In the genomic region with DNA sequence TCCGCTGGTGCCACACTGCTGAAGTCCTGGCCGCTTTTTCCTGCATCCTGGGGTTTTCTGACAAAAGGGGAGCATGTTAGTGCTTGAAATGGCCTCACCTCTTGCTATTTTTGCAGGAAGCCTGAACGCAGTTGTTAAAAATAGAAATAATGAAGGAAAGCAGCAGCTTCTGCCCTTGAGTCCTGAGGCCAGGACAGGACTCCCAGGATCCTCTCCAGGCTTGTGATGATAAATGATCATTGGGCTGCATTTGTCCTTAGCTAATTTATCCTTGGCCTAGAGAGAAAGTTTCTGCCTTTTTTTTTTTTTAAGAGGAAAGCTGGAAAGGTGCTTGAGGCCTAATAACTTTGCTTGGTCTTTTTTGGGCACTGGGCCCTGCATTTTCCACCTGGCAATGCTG, we compare ENCODE assay signal across 14 cellular contexts. TPM values are rescaled to one million over a fixed set of nuclear protein-coding genes. Genes with fewer than 3 reads are reported as not detected.
DNase-seq lines count a peak whose midpoint lies in the region; ATAC-seq and TF ChIP-seq lines count a peak whose summit lies in the region.
"Had no signal": no experiment of that assay in that cellular context is flagged by ENCODE, and none has a peak within 500 bp of the region (broad histone marks: within the 10 kb centered on the region; RNA-seq: fewer than 3 reads in every experiment).

No MANE protein-coding gene starts in this region.

- 38 to 64% (median 50%) methylated on average over 2 to 3 of the region's 3 CpGs for WGBS in adrenal gland, 4 donors
- WGBS in neuronal stem cell (ENCODE audit: extremely low coverage in 2 of 2, insufficient read length in 2 of 2, insufficient replicate concordance in 1 of 2), 2 donors, result no CpG with 5 or more reads among the region's 3 CpGs

- DNase-seq in Right ventricle myocardium superior (no peak), Right ventricle myocardium inferior (ENCODE audit: missing footprints) (no peak), adrenal gland (peak in 5 of 7 donors; percentile 41 to 73 (median 65)), neuronal stem cell (ENCODE audit: low spot score) (no peak), KBM-7 (no peak), MM.1S (no peak)
- DNase-seq: 8988T, AML-193, GOT3, HCEC 1CT, HFFc6 had no signal

- peak in 1 of 2 donors; percentile 17 for TF ChIP-seq POLR2A in adrenal gland (IDR thresholded peaks at IDR 0.05)

- H2BK12ac ChIP-seq in neuronal stem cell (ENCODE audit: low read length), result no peak overlapping the region

- H4K20me1 ChIP-seq in MM.1S (ENCODE audit: insufficient read depth, low read length), result no peaks in the 10 kb centered on the region
- H4K20me1 ChIP-seq: BLaER1 had no signal

- H2AK5ac ChIP-seq in neuronal stem cell (ENCODE audit: low read depth, low read length), result no peak overlapping the region

- no peak overlapping the region for H3K4ac ChIP-seq in neuronal stem cell (ENCODE audit: low read length)

- no peak overlapping the region for H4K91ac ChIP-seq in neuronal stem cell (ENCODE audit: low read depth, low read length, poor library complexity)

- H3K9me3 ChIP-seq in adrenal gland (replicated peaks in 1 of 3) (no peaks in the 10 kb centered on the region), neuronal stem cell (replicated peaks in 1 of 2; ENCODE audit: control insufficient read depth in 2 of 2, insufficient read depth in 1 of 2, low read depth in 1 of 2, low read length in 2 of 2) (peaks cover 0 to 4% of the 10 kb centered on the region in 2 donors), skeletal muscle tissue (ENCODE audit: control insufficient read depth in 3 of 3, low read length in 3 of 3) (no peaks in the 10 kb centered on the region), MM.1S (replicated peaks; ENCODE audit: insufficient read depth, low read length) (no peaks in the 10 kb centered on the region)
- H3K9me3 ChIP-seq: BLaER1 had no signal

- H3K27ac ChIP-seq in adrenal gland (peak overlapping the region in 4 of 5 donors; percentile 21 to 84 (median 58)), neuronal stem cell (replicated peaks; ENCODE audit: low read length) (no peak overlapping the region), skeletal muscle tissue (ENCODE audit: low read depth, low read length) (peak overlapping the region; percentile 47), MM.1S (ENCODE audit: low read length) (no peak overlapping the region)
- H3K27ac ChIP-seq: BLaER1 had no signal

- intact Hi-C loops in Right ventricle myocardium superior (cut with DNase I) (no loop called here), Right ventricle myocardium inferior (cut with DNase I) (no loop called here), adrenal gland (cut with DNase I) (no loop called here)

- peaks cover 2% of the 10 kb centered on the region for H3K79me1 ChIP-seq in neuronal stem cell (ENCODE audit: low read depth, low read length)

- H3K18ac ChIP-seq in neuronal stem cell (ENCODE audit: low read length), result no peak overlapping the region

- no peak overlapping the region for H3K14ac ChIP-seq in neuronal stem cell (ENCODE audit: low read length)

- H3K4me1 ChIP-seq in adrenal gland (replicated peaks in 1 of 2) (peaks cover 12 to 17% of the 10 kb centered on the region in 2 donors), neuronal stem cell (ENCODE audit: control insufficient read depth in 2 of 2, insufficient read depth in 1 of 2, low read depth in 1 of 2, low read length in 2 of 2) (peaks cover 0 to 5% of the 10 kb centered on the region in 2 donors), skeletal muscle tissue (ENCODE audit: control insufficient read depth in 3 of 3, insufficient read depth in 3 of 3, low read length in 3 of 3) (peaks cover 14 to 34% (median 18%) of the 10 kb centered on the region in 3 donors), MM.1S (ENCODE audit: low read length) (no peaks in the 10 kb centered on the region)

- H2BK15ac ChIP-seq in neuronal stem cell (ENCODE audit: low read length), result no peak overlapping the region

- H3K79me2 ChIP-seq in MM.1S (ENCODE audit: low read length), result no peaks in the 10 kb centered on the region

- in situ Hi-C loops in KBM-7 (cut with MboI; ENCODE audit: low pct_unique_long_range_greater_than_20kb, low sequenced_read_pairs), result no loop called here

- H3K23ac ChIP-seq in neuronal stem cell (ENCODE audit: low read depth, low read length, poor library complexity), result peak overlapping the region; percentile 19

- H2BK120ac ChIP-seq in neuronal stem cell (ENCODE audit: low read depth, low read length), result no peak overlapping the region

- H3K4me2 ChIP-seq in neuronal stem cell (ENCODE audit: insufficient read depth, low read length, poor library complexity, severe bottlenecking) (no peak overlapping the region), MM.1S (ENCODE audit: low read depth, low read length) (no peak overlapping the region)
- H3K4me2 ChIP-seq: BLaER1 had no signal

- H3K9me2 ChIP-seq in MM.1S (replicated peaks; ENCODE audit: insufficient read depth, low read length), result no peaks in the 10 kb centered on the region

- no peaks in the 10 kb centered on the region for H3F3A ChIP-seq in MM.1S (ENCODE audit: insufficient read depth, low read length)

- H4K8ac ChIP-seq in neuronal stem cell (ENCODE audit: low read depth, low read length), result no peak overlapping the region

- TF ChIP-seq CTCF in adrenal gland (IDR thresholded peaks at IDR 0.05) (no peak), MM.1S (IDR thresholded peaks at IDR 0.05; ENCODE audit: low read length) (no peak)

- H2AFZ ChIP-seq in neuronal stem cell (ENCODE audit: low read length) (no peak overlapping the region), MM.1S (ENCODE audit: low read length) (no peak overlapping the region)

- H3K27me3 ChIP-seq in adrenal gland (no peaks in the 10 kb centered on the region), neuronal stem cell (ENCODE audit: control insufficient read depth in 3 of 3, insufficient read depth in 3 of 3, low read depth in 1 of 3, low read length in 3 of 3) (peaks cover 0 to 55% (median 0%) of the 10 kb centered on the region in 3 experiments), skeletal muscle tissue (ENCODE audit: control insufficient read depth in 3 of 3, insufficient read depth in 3 of 3, low read length in 3 of 3) (peaks cover 0 to 4% (median 0%) of the 10 kb centered on the region in 3 donors), MM.1S (replicated peaks; ENCODE audit: insufficient read depth, low read length) (no peaks in the 10 kb centered on the region; the same call in 1 of the 2 replicates)
- H3K27me3 ChIP-seq: BLaER1 had no signal

- no peak overlapping the region for H2BK5ac ChIP-seq in neuronal stem cell (ENCODE audit: low read length)

- peak; percentile 16 for ATAC-seq in Right ventricle myocardium superior (ENCODE audit: poor library complexity)
- no peak for ATAC-seq in Right ventricle myocardium inferior
- ATAC-seq: GM12878 had no signal

- H3K4me3 ChIP-seq in adrenal gland (no peak overlapping the region), neuronal stem cell (ENCODE audit: low read length in 2 of 2) (no peak overlapping the region), skeletal muscle tissue (ENCODE audit: low read length in 3 of 3) (peak overlapping the region in 1 of 3 donors; percentile 29), MM.1S (ENCODE audit: low read length) (no peak overlapping the region)
- H3K4me3 ChIP-seq: BLaER1, GM12878 had no signal

- no peak overlapping the region for H3K9ac ChIP-seq in neuronal stem cell (ENCODE audit: low read depth, low read length, poor library complexity)
- H3K9ac ChIP-seq in skeletal muscle tissue (ENCODE audit: low read depth in 1 of 3, low read length in 3 of 3), result peak overlapping the region in 2 of 3 donors; percentile 50 to 69
- H3K9ac ChIP-seq in MM.1S (ENCODE audit: low read length), result no peak overlapping the region
- H3K9ac ChIP-seq: BLaER1 had no signal

- H3K36me3 ChIP-seq in adrenal gland (replicated peaks in 1 of 2), result no peaks in the 10 kb centered on the region
- no peaks in the 10 kb centered on the region for H3K36me3 ChIP-seq in neuronal stem cell (replicated peaks in 1 of 2; ENCODE audit: control insufficient read depth in 2 of 2, insufficient read depth in 2 of 2, low read length in 2 of 2)
- no peaks in the 10 kb centered on the region for H3K36me3 ChIP-seq in skeletal muscle tissue (ENCODE audit: control insufficient read depth in 3 of 3, insufficient read depth in 3 of 3, low read length in 3 of 3)
- no peaks in the 10 kb centered on the region for H3K36me3 ChIP-seq in MM.1S (replicated peaks; ENCODE audit: insufficient read depth, low read length)
- H3K36me3 ChIP-seq: BLaER1 had no signal

RNA-seq across cellular contexts. Expression of a gene that starts 17.7 kb away (rescaled TPM):
- 23.4 TPM for total RNA-seq in Right ventricle myocardium superior
- 26.1 TPM for total RNA-seq in Right ventricle myocardium inferior
- total RNA-seq in adrenal gland, result 10 to 100 TPM; 21.4 to 57.9 (median 38.8) TPM
- 10 to 100 TPM in 2 of 3 donors, 1 to 10 TPM in 1; 7.5 to 31.0 (median 24.0) TPM for polyA plus RNA-seq in adrenal gland
- polyA plus RNA-seq in neuronal stem cell (2013, experiment 1 of 2), result 7.3 TPM
- polyA plus RNA-seq in neuronal stem cell (2013, experiment 2 of 2), result 7.3 TPM
- total RNA-seq in skeletal muscle tissue, result 14.6 TPM
- polyA plus RNA-seq: GM12878 had no signal

Comparison
In these comparisons a context has a peak if more than half of its experiments do, and no peak if none do; other contexts are left out.
1. DNase-seq: peak in adrenal gland (5 of 7); none in Right ventricle myocardium superior (single experiment), Right ventricle myocardium inferior (single experiment), neuronal stem cell (single experiment), KBM-7 (single experiment) and MM.1S (single experiment).
2. H3K27ac ChIP-seq: peak in adrenal gland (4 of 5) and skeletal muscle tissue (single experiment); none in neuronal stem cell (single experiment) and MM.1S (single experiment).
3. H3K9ac ChIP-seq: peak in skeletal muscle tissue (2 of 3); none in neuronal stem cell (single experiment) and MM.1S (single experiment).